8 cellular contexts compared by ENCODE assay signal in the genomic region with DNA sequence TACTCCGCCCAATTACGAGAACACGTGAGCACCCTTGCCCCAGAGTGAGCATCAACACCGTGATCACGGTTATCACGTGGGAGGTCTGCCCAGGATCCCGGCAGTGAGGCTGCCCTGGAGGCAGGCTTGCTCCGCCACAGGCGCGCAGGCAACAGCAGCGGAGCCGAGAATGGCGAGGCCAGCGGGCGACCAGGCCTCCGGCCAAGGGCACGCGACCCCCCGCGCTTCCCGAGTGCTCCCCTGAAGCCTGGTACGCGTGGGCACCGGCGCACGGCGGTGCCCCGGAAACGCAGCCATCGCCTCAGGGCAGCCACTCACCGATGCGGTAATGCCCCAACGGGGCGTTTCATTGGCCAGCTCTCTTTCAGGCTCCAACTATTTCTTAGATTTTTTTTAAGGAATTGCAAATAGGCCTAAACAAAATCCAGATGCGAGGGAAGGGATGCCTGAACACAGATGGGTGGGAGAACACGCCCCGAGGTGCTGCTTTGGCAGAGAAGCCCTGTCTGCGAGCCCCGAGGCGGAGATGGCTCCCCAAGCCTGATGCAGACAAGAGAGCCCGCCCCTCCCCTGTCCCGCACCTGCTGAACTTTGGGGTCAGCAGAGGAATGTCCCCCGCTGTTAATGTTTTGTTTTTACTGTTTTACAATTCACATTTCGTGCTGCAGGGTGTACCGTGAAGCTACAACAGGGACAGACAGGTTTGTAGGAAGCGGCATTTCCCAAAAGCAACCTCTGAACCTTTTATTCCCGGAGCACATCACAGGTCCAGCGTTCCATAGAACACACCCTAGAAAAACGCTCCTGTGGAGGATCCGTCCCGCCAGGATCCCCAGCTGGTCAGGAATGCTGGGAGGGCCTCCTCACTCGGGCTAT.
DNase-seq lines count a peak whose midpoint lies in the region; ATAC-seq and TF ChIP-seq lines count a peak whose summit lies in the region.

No MANE protein-coding gene starts in this region.

- no peak overlapping the region for H3K27ac ChIP-seq in left lung

- H3K36me3 Mint-ChIP-seq in dendritic cell treated with granulocyte-macrophage colony-stimulating factor and Interleukin-4, amounts not matched to agents 40 ng/mL and 50 ng/mL, for 4 days (ENCODE audit: low read depth) = no peaks in the 10 kb centered on the region

- H3K4me1 Mint-ChIP-seq in dendritic cell treated with granulocyte-macrophage colony-stimulating factor and Interleukin-4, amounts not matched to agents 40 ng/mL and 50 ng/mL, for 4 days (ENCODE audit: low read depth) = peaks cover 9% of the 10 kb centered on the region

- no peak overlapping the region for H3K27ac Mint-ChIP-seq in dendritic cell treated with granulocyte-macrophage colony-stimulating factor and Interleukin-4, amounts not matched to agents 40 ng/mL and 50 ng/mL, for 4 days

- ATAC-seq in left lung = peak; percentile 95
- ATAC-seq in HG02678 (IDR thresholded peaks at IDR 0.05; ENCODE audit: unreplicated experiment) = no peak

- H3K27me3 ChIP-seq in left lung = no peaks in the 10 kb centered on the region

- no peaks in the 10 kb centered on the region for H3K9me3 ChIP-seq in left lung

- peak overlapping the region; percentile 32 to 37 for H3K4me3 ChIP-seq in left lung

- no peak for TF ChIP-seq CTCF in left lung (IDR thresholded peaks at IDR 0.05)

- no peaks in the 10 kb centered on the region for H3K9me3 Mint-ChIP-seq in dendritic cell treated with granulocyte-macrophage colony-stimulating factor and Interleukin-4, amounts not matched to agents 40 ng/mL and 50 ng/mL, for 4 days

- peaks cover 2% of the 10 kb centered on the region for H3K27me3 Mint-ChIP-seq in dendritic cell treated with granulocyte-macrophage colony-stimulating factor and Interleukin-4, amounts not matched to agents 40 ng/mL and 50 ng/mL, for 4 days

- peak overlapping the region; percentile 67 for H3K4me3 Mint-ChIP-seq in dendritic cell treated with granulocyte-macrophage colony-stimulating factor and Interleukin-4, amounts not matched to agents 40 ng/mL and 50 ng/mL, for 4 days

- no peaks in the 10 kb centered on the region for H3K36me3 ChIP-seq in left lung

- intact Hi-C loops in dendritic cell treated with granulocyte-macrophage colony-stimulating factor and Interleukin-4, amounts not matched to agents 40 ng/mL and 50 ng/mL, for 4 days (cut with micrococcal nuclease) = no loop called here
- intact Hi-C loops in left lung (cut with DNase I) = no loop called here

- DNase-seq in Ammon's horn (ENCODE audit: low spot score) = peak; percentile 52
- peak; percentile 6 for DNase-seq in LHCN-M2 (ENCODE audit: low read depth)
- peak in 1 of 2 donors; percentile 40 for DNase-seq in left lung
- peak; percentile 60 for DNase-seq in superior temporal gyrus (ENCODE audit: extremely low spot score)
- no peak for DNase-seq in NCI-H524 treated with DMSO at 0.1 percent for 48 hours (lab: John Stamatoyannopoulos, UW)
- no peak for DNase-seq in activated gamma-delta T cell treated with Interleukin-2 at 50 U/mL for 16 hours

- H3K4me1 ChIP-seq in left lung = peaks cover 0 to 3% of the 10 kb centered on the region in 2 donors

Comparison
In these comparisons a context has a peak if more than half of its experiments do, and no peak if none do; other contexts are left out.
1. DNase-seq: peak in Ammon's horn (single experiment), LHCN-M2 (single experiment) and superior temporal gyrus (single experiment); none in NCI-H524 treated with DMSO at 0.1 percent for 48 hours (single experiment) and activated gamma-delta T cell treated with Interleukin-2 at 50 U/mL for 16 hours (single experiment).